In the genomic region with DNA sequence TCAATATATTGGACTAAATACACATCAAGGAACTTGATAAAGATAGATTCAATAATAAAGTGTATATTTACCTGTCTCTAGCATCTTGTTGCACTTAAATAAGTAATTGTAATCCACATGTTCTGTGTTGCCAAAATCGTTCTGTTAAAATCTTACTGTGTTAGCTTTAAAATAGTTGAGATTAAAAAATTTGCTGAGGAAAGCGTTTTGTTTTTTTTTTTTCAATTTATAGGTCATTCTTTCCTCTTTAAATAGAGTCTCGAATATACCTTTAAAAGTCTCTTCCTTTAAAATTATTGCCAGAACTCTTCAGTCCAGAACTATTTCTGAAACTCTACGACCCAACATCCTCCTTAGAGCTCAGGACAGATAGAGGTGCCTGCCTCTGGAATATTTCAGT, we compare ENCODE assay signal across 3 cellular contexts.
TF ChIP-seq lines count a peak whose summit lies in the region.

No MANE protein-coding gene starts in this region.

TF ChIP-seq in A549, 52 proteins besides CTCF, POLR2A, EP300 and RAD21:
- TF ChIP-seq GATA3 (IDR thresholded peaks at IDR 0.05; ENCODE audit: borderline replicate concordance) (no peak), RARB (CRISPR knock-in tag; IDR thresholded peaks at IDR 0.05) (no peak), RNF2 (IDR thresholded peaks at IDR 0.05; ENCODE audit: borderline replicate concordance, low read depth) (no peak), MAFK (IDR thresholded peaks at IDR 0.05; ENCODE audit: partially characterized antibody) (peak; percentile 3), HDAC2 (IDR thresholded peaks at IDR 0.05) (no peak)

TF ChIP-seq in IMR-90, 13 proteins besides CTCF, POLR2A, EP300 and RAD21:
- TF ChIP-seq MAFK (IDR thresholded peaks at IDR 0.05; ENCODE audit: low read depth, low read length) = peak; percentile 41; the same call in 1 of the 2 replicates
- no peak for TF ChIP-seq CEBPB (IDR thresholded peaks at IDR 0.05; ENCODE audit: low read depth, low read length)

TF ChIP-seq in K562, 482 proteins besides CTCF, POLR2A, EP300 and RAD21 (continued from another document):
- TF ChIP-seq, protein P1, sequence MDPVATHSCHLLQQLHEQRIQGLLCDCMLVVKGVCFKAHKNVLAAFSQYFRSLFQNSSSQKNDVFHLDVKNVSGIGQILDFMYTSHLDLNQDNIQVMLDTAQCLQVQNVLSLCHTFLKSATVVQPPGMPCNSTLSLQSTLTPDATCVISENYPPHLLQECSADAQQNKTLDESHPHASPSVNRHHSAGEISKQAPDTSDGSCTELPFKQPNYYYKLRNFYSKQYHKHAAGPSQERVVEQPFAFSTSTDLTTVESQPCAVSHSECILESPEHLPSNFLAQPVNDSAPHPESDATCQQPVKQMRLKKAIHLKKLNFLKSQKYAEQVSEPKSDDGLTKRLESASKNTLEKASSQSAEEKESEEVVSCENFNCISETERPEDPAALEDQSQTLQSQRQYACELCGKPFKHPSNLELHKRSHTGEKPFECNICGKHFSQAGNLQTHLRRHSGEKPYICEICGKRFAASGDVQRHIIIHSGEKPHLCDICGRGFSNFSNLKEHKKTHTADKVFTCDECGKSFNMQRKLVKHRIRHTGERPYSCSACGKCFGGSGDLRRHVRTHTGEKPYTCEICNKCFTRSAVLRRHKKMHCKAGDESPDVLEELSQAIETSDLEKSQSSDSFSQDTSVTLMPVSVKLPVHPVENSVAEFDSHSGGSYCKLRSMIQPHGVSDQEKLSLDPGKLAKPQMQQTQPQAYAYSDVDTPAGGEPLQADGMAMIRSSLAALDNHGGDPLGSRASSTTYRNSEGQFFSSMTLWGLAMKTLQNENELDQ (CRISPR knock-in tag; IDR thresholded peaks at IDR 0.05; ENCODE audit: borderline replicate concordance) = no peak
